1 cellular context compared by ENCODE assay signal in the genomic region with DNA sequence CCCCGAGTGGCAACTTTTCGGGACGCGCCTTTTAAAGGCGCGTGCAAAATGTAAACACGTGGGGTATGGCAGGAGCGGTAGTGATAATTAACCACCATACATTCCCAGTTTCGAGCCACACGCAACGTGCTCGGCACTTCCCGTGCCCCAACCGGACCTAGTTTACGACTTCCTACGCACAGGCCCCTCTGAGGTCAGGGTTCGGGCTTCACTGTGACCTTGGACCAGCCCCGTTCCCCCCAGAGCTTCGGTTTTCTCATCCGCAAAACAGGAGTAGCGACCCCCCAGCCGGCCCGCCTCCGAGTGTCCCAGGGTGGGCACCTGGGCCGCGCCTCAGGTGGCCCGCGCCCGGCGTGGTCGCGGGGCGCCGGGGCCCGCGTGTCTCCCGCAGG.
TF ChIP-seq lines count a peak whose summit lies in the region.

No MANE protein-coding gene starts in this region.

TF ChIP-seq in K562, 482 proteins besides CTCF, POLR2A, EP300 and RAD21 (continued from another document and continues in another):
- TF ChIP-seq, protein P1, sequence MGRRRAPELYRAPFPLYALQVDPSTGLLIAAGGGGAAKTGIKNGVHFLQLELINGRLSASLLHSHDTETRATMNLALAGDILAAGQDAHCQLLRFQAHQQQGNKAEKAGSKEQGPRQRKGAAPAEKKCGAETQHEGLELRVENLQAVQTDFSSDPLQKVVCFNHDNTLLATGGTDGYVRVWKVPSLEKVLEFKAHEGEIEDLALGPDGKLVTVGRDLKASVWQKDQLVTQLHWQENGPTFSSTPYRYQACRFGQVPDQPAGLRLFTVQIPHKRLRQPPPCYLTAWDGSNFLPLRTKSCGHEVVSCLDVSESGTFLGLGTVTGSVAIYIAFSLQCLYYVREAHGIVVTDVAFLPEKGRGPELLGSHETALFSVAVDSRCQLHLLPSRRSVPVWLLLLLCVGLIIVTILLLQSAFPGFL (CRISPR knock-in tag; IDR thresholded peaks at IDR 0.05) = no peak
- TF ChIP-seq, protein P2, sequence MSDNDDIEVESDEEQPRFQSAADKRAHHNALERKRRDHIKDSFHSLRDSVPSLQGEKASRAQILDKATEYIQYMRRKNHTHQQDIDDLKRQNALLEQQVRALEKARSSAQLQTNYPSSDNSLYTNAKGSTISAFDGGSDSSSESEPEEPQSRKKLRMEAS (CRISPR knock-in tag; IDR thresholded peaks at IDR 0.05) = peak; percentile 82
- TF ChIP-seq NR3C1 (CRISPR knock-in tag; IDR thresholded peaks at IDR 0.05) (peak; percentile 42; the same call in 1 of the 2 replicates), PHF20 (IDR thresholded peaks at IDR 0.05; ENCODE audit: partially characterized antibody) (peak; percentile 25), TRIM24 (IDR thresholded peaks at IDR 0.05) (peak in 1 of 2 experiments; percentile 48; a peak in 2 of 4 replicates), ZNF445 (CRISPR knock-in tag; IDR thresholded peaks at IDR 0.05; ENCODE audit: low read depth) (no peak), ZNF239 (CRISPR knock-in tag; IDR thresholded peaks at IDR 0.05) (no peak), SRSF1 (IDR thresholded peaks at IDR 0.05; ENCODE audit: low read depth, low read length) (no peak), CC2D1A (IDR thresholded peaks at IDR 0.05) (0 out of 2 replicates have a peak, but pooled peaks have one; percentile 26), ESRRA (IDR thresholded peaks at IDR 0.05; ENCODE audit: borderline replicate concordance, low read depth) (peak; percentile 97), NR4A1 (CRISPR knock-in tag; IDR thresholded peaks at IDR 0.05) (no peak), NR4A1 (tag; IDR thresholded peaks at IDR 0.05) (0 out of 2 replicates have a peak, but pooled peaks have one; percentile 84), ZNF695 (CRISPR knock-in tag; IDR thresholded peaks at IDR 0.05) (no peak), ZNF143 (CRISPR knock-in tag; IDR thresholded peaks at IDR 0.05) (no peak), ETV5 (CRISPR knock-in tag; IDR thresholded peaks at IDR 0.05; ENCODE audit: low read depth) (no peak), DACH1 (IDR thresholded peaks at IDR 0.05; ENCODE audit: partially characterized antibody) (no peak), ERF (CRISPR knock-in tag; IDR thresholded peaks at IDR 0.05) (no peak), NFIX (CRISPR knock-in tag; IDR thresholded peaks at IDR 0.05; ENCODE audit: low read depth) (no peak), CREB3 (tag; conservative IDR thresholded peaks at IDR 0.05; ENCODE audit: low read depth) (no peak), ZBTB7A (IDR thresholded peaks at IDR 0.05; ENCODE audit: borderline replicate concordance, control insufficient read depth, low read depth, low read length) (peak; percentile 56; the same call in 1 of the 2 replicates), ARID1B (IDR thresholded peaks at IDR 0.05) (no peak), PHB (CRISPR knock-in tag; IDR thresholded peaks at IDR 0.05) (no peak), SMAD4 (CRISPR knock-in tag; conservative IDR thresholded peaks at IDR 0.05) (0 out of 2 replicates have a peak, but pooled peaks have one; percentile 72), CBX2 (IDR thresholded peaks at IDR 0.05; ENCODE audit: insufficient read depth, low read length, poor library complexity, severe bottlenecking) (no peak), TCF7 (IDR thresholded peaks at IDR 0.05; ENCODE audit: borderline replicate concordance) (no peak), EZH2 (IDR thresholded peaks at IDR 0.05; ENCODE audit: borderline replicate concordance, low read depth, low read length) (no peak), DIDO1 (tag; IDR thresholded peaks at IDR 0.05; ENCODE audit: low read depth) (peak; percentile 30; the same call in 1 of the 2 replicates), CHD4 (IDR thresholded peaks at IDR 0.05; ENCODE audit: insufficient read depth, insufficient replicate concordance, low read depth, low read length, poor library complexity, severe bottlenecking) (no peak), EP400 (IDR thresholded peaks at IDR 0.05) (peak; percentile 93), TBL1XR1 (IDR thresholded peaks at IDR 0.05; ENCODE audit: low read length in 2 of 2) (no peak), ARID3B (CRISPR knock-in tag; IDR thresholded peaks at IDR 0.05; ENCODE audit: borderline replicate concordance) (no peak), HCFC1 (IDR thresholded peaks at IDR 0.05; ENCODE audit: low read depth, low read length) (peak; percentile 70), SRF (CRISPR knock-in tag; IDR thresholded peaks at IDR 0.05) (no peak), GTF2B (IDR thresholded peaks at IDR 0.05; ENCODE audit: extremely low read depth, insufficient read length) (no peak), FIP1L1 (IDR thresholded peaks at IDR 0.05; ENCODE audit: low read depth, low read length, poor library complexity, severe bottlenecking) (no peak), ETV6 (IDR thresholded peaks at IDR 0.05; ENCODE audit: borderline replicate concordance in 1 of 2, low read depth in 2 of 2, low read length in 1 of 2) (peak in 1 of 2 experiments; percentile 67; a peak in 1 of 4 replicates), ETV6 (CRISPR knock-in tag; IDR thresholded peaks at IDR 0.05; ENCODE audit: borderline replicate concordance) (no peak), ZKSCAN1 (IDR thresholded peaks at IDR 0.05; ENCODE audit: low read depth, low read length) (no peak), ZNF699 (CRISPR knock-in tag; IDR thresholded peaks at IDR 0.05; ENCODE audit: insufficient replicate concordance) (no peak), BCLAF1 (IDR thresholded peaks at IDR 0.05; ENCODE audit: borderline replicate concordance in 1 of 2, control insufficient read depth in 1 of 2, low read depth in 2 of 2, low read length in 1 of 2) (no peak), ATF6 (CRISPR knock-in tag; IDR thresholded peaks at IDR 0.05) (no peak), CAMTA2 (CRISPR knock-in tag; conservative IDR thresholded peaks at IDR 0.05) (no peak)
- TF ChIP-seq, protein P3, sequence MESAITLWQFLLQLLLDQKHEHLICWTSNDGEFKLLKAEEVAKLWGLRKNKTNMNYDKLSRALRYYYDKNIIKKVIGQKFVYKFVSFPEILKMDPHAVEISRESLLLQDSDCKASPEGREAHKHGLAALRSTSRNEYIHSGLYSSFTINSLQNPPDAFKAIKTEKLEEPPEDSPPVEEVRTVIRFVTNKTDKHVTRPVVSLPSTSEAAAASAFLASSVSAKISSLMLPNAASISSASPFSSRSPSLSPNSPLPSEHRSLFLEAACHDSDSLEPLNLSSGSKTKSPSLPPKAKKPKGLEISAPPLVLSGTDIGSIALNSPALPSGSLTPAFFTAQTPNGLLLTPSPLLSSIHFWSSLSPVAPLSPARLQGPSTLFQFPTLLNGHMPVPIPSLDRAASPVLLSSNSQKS (CRISPR knock-in tag; IDR thresholded peaks at IDR 0.05) = no peak
- TF ChIP-seq, protein P4, sequence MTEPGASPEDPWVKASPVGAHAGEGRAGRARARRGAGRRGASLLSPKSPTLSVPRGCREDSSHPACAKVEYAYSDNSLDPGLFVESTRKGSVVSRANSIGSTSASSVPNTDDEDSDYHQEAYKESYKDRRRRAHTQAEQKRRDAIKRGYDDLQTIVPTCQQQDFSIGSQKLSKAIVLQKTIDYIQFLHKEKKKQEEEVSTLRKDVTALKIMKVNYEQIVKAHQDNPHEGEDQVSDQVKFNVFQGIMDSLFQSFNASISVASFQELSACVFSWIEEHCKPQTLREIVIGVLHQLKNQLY (CRISPR knock-in tag; conservative IDR thresholded peaks at IDR 0.05) = no peak
- TF ChIP-seq, protein P5, sequence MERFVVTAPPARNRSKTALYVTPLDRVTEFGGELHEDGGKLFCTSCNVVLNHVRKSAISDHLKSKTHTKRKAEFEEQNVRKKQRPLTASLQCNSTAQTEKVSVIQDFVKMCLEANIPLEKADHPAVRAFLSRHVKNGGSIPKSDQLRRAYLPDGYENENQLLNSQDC (CRISPR knock-in tag; IDR thresholded peaks at IDR 0.05) = no peak
- TF ChIP-seq, protein P6, sequence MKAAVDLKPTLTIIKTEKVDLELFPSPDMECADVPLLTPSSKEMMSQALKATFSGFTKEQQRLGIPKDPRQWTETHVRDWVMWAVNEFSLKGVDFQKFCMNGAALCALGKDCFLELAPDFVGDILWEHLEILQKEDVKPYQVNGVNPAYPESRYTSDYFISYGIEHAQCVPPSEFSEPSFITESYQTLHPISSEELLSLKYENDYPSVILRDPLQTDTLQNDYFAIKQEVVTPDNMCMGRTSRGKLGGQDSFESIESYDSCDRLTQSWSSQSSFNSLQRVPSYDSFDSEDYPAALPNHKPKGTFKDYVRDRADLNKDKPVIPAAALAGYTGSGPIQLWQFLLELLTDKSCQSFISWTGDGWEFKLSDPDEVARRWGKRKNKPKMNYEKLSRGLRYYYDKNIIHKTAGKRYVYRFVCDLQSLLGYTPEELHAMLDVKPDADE (conservative IDR thresholded peaks at IDR 0.05; ENCODE audit: control insufficient read depth, low read depth, low read length) = no peak
- TF ChIP-seq, protein P7, sequence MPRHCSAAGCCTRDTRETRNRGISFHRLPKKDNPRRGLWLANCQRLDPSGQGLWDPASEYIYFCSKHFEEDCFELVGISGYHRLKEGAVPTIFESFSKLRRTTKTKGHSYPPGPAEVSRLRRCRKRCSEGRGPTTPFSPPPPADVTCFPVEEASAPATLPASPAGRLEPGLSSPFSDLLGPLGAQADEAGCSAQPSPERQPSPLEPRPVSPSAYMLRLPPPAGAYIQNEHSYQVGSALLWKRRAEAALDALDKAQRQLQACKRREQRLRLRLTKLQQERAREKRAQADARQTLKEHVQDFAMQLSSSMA (CRISPR knock-in tag; IDR thresholded peaks at IDR 0.05) = no peak
- TF ChIP-seq, protein P8, sequence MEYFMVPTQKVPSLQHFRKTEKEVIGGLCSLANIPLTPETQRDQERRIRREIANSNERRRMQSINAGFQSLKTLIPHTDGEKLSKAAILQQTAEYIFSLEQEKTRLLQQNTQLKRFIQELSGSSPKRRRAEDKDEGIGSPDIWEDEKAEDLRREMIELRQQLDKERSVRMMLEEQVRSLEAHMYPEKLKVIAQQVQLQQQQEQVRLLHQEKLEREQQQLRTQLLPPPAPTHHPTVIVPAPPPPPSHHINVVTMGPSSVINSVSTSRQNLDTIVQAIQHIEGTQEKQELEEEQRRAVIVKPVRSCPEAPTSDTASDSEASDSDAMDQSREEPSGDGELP (CRISPR knock-in tag; IDR thresholded peaks at IDR 0.05; ENCODE audit: borderline replicate concordance) = no peak
- TF ChIP-seq, protein P9, sequence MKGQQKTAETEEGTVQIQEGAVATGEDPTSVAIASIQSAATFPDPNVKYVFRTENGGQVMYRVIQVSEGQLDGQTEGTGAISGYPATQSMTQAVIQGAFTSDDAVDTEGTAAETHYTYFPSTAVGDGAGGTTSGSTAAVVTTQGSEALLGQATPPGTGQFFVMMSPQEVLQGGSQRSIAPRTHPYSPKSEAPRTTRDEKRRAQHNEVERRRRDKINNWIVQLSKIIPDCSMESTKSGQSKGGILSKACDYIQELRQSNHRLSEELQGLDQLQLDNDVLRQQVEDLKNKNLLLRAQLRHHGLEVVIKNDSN (CRISPR knock-in tag; IDR thresholded peaks at IDR 0.05) = peak; percentile 54; the same call in 1 of the 2 replicates
